9 cellular contexts compared by ENCODE assay signal in genomic region chr14:77301103-77301502, GRCh38. TPM values are rescaled to one million over a fixed set of nuclear protein-coding genes. Genes with fewer than 3 reads are reported as not detected.
A peak's percentile ranks its signal among the peaks of the same experiment; 100 is the strongest.
DNase-seq lines count a peak whose midpoint lies in the region; TF ChIP-seq lines count a peak whose summit lies in the region.
"Had no signal": no experiment of that assay in that cellular context is flagged by ENCODE, and none has a peak within 500 bp of the region (broad histone marks: within the 10 kb centered on the region; RNA-seq: fewer than 3 reads in every experiment).

No MANE protein-coding gene starts in this region.

- H3K36me3 Mint-ChIP-seq in chondrocyte (ENCODE audit: low read depth) = peaks cover 18% of the 10 kb centered on the region

- H3K27ac ChIP-seq in VCaP = no peak overlapping the region

- H3K4me1 Mint-ChIP-seq in chondrocyte (ENCODE audit: low read depth) = peaks cover 48% of the 10 kb centered on the region

- TF ChIP-seq CTCF in VCaP (conservative IDR thresholded peaks at IDR 0.05) (peak; percentile 86), chondrocyte (IDR thresholded peaks at IDR 0.05) (peak; percentile 93)

- peak overlapping the region; percentile 74 for H3K27ac Mint-ChIP-seq in chondrocyte (ENCODE audit: unreplicated experiment)

- H3K9me3 Mint-ChIP-seq in chondrocyte (ENCODE audit: low read depth) = no peaks in the 10 kb centered on the region

- H3K4me3 Mint-ChIP-seq in chondrocyte (ENCODE audit: unreplicated experiment) = no peak overlapping the region

- DNase-seq in SIG-M5 treated with dmso at 0.1 percent for 504 hours (lab: John Stamatoyannopoulos, UW; ENCODE audit: unreplicated experiment) = peak; percentile 60
- DNase-seq in SIG-M5 (lab: John Stamatoyannopoulos, UW) = no peak
- DNase-seq in NCI-H1694 (lab: John Stamatoyannopoulos, UW) = peak; percentile 80
- DNase-seq in chondrocyte (ENCODE audit: low spot score) = no peak
- DNase-seq in kidney tubule cell (ENCODE audit: low spot score) = peak; percentile 75
- DNase-seq in stimulated activated CD4-positive, alpha-beta T cell treated with anti-CD3 and anti-CD28 coated beads, Interleukin-2, amount 100 ng/mL, for 24 hours = peak; percentile 64 to 65
- DNase-seq in OCI-M2 (lab: John Stamatoyannopoulos, UW; ENCODE audit: unreplicated experiment) = no peak

- H3K27me3 Mint-ChIP-seq in chondrocyte (ENCODE audit: low read depth) = no peaks in the 10 kb centered on the region

RNA-seq across cellular contexts. Expression of gene POMT2, which starts 19.6 kb away (rescaled TPM):
- 30.1 to 45.1 TPM (median 34.7 TPM) in 3 replicates for total RNA-seq in chondrocyte

RNA-seq across cellular contexts. Expression of gene GSTZ1, which starts 19.7 kb away (rescaled TPM):
- 9.8 to 14.1 TPM (median 12.5 TPM) in 3 replicates for total RNA-seq in chondrocyte

RNA-seq across cellular contexts. Expression of gene NGB, which starts 30.1 kb away (rescaled TPM):
- total RNA-seq in chondrocyte = not detected in 3 replicates
- total RNA-seq: mononuclear cell had no signal

Comparison
In these comparisons a context has a peak if more than half of its experiments do, and no peak if none do; other contexts are left out.
1. DNase-seq: peak in SIG-M5 treated with dmso at 0.1 percent for 504 hours (single experiment), NCI-H1694 (single experiment), kidney tubule cell (single experiment) and stimulated activated CD4-positive, alpha-beta T cell treated with anti-CD3 and anti-CD28 coated beads, Interleukin-2, amount 100 ng/mL, for 24 hours (2 of 2); none in SIG-M5 (single experiment), chondrocyte (single experiment) and OCI-M2 (single experiment).